ENCODE assay signal across 21 cellular contexts in genomic region chr12:106010746-106011145, GRCh38.
"Had no signal": no experiment of that assay in that cellular context is flagged by ENCODE, and none has a peak within 500 bp of the region (broad histone marks: within the 10 kb centered on the region; RNA-seq: fewer than 3 reads in every experiment).

No MANE protein-coding gene starts in this region.

- H3K4me3 ChIP-seq: cardiac muscle cell, left lung, lower lobe of right lung, mucosa of descending colon, tibial nerve, vagina had no signal

- H3K27me3 ChIP-seq: cardiac muscle cell, foreskin keratinocyte, left lung, tibial nerve, vagina had no signal

- H3K4me1 ChIP-seq: foreskin keratinocyte, left lung, tibial nerve, vagina had no signal

- H3K9me3 ChIP-seq: left lung, lower lobe of right lung, mucosa of descending colon, tibial nerve, vagina had no signal

- H3K27ac ChIP-seq: cardiac muscle cell, foreskin keratinocyte, left lung, lower lobe of right lung, tibial nerve, vagina had no signal

- H3K36me3 ChIP-seq: cardiac muscle cell, left lung, lower lobe of right lung, tibial nerve, vagina had no signal

- DNase-seq: activated B cell treated with CpG ODN at 0.5 μM for 24 hours; activated CD4-positive, alpha-beta T cell treated with anti-CD3 and anti-CD28 coated beads, Interleukin-2, amount 50 U/mL, for 1 hour; activated CD8-positive, alpha-beta T cell treated with anti-CD3 and anti-CD28 coated beads for 36 hours; activated T-cell treated with anti-CD3 and anti-CD28 coated beads, Interleukin-2, amount 50 U/mL, for 4 hours; anterior cingulate cortex; cerebellar nuclear complex; cortex of kidney; effector memory CD8-positive, alpha-beta T cell; erythroblast; foreskin keratinocyte; left lung; lower lobe of right lung; mucosa of descending colon; posterior cingulate gyrus; right cardiac atrium; stimulated activated CD4-positive, alpha-beta T cell treated with anti-CD3 and anti-CD28 coated beads, Interleukin-2, amount 100 ng/mL, for 48 hours; stimulated activated naive CD4-positive, alpha-beta T cell treated with Interleukin-2 at 50 U/mL for 16 hours; T-cell had no signal
